Comparison of ENCODE assay signal across 1 cellular context in genomic region chr17:29918922-29919856, GRCh38.
TF ChIP-seq lines count a peak whose summit lies in the region.

No MANE protein-coding gene starts in this region.

TF ChIP-seq in SK-N-SH, 30 proteins besides CTCF, POLR2A, EP300 and RAD21 (continued from another document):
- TF ChIP-seq REST (IDR thresholded peaks at IDR 0.05; ENCODE audit: low read depth, low read length) (no peak), ZBTB33 (IDR thresholded peaks at IDR 0.05; ENCODE audit: borderline replicate concordance, low read depth) (no peak), USF2 (IDR thresholded peaks at IDR 0.05; ENCODE audit: borderline replicate concordance, low read depth, low read length) (no peak), FOSL2 (IDR thresholded peaks at IDR 0.05; ENCODE audit: borderline replicate concordance, low read depth) (peak; percentile 19; the same call in 1 of the 2 replicates), MEF2A (IDR thresholded peaks at IDR 0.05; ENCODE audit: borderline replicate concordance, low read depth) (peak; percentile 84), GABPA (IDR thresholded peaks at IDR 0.05; ENCODE audit: low read depth) (no peak), YY1 (IDR thresholded peaks at IDR 0.05; ENCODE audit: low read depth) (no peak), TAF1 (IDR thresholded peaks at IDR 0.05; ENCODE audit: borderline replicate concordance, low read depth, low read length) (no peak), TEAD4 (IDR thresholded peaks at IDR 0.05; ENCODE audit: borderline replicate concordance, insufficient read depth) (0 out of 2 replicates have a peak, but pooled peaks have one; percentile 9), EZH2phosphoT487 (IDR thresholded peaks at IDR 0.05; ENCODE audit: borderline replicate concordance, low read depth) (no peak)
